ENCODE assay signal across 19 cellular contexts in genomic region chr5:167295686-167296015, GRCh38.
DNase-seq lines count a peak whose midpoint lies in the region; ATAC-seq and TF ChIP-seq lines count a peak whose summit lies in the region.
"Had no signal": no experiment of that assay in that cellular context is flagged by ENCODE, and none has a peak within 500 bp of the region (broad histone marks: within the 10 kb centered on the region; RNA-seq: fewer than 3 reads in every experiment).

No MANE protein-coding gene starts in this region.

- peaks cover 18% of the 10 kb centered on the region for H3K4me1 ChIP-seq in skeletal muscle satellite cell (ENCODE audit: control insufficient read depth, insufficient read depth, low read length)

- TF ChIP-seq CTCF in HFF-Myc (IDR thresholded peaks at IDR 0.05; ENCODE audit: low read depth, low read length, missing control alignments) (no peak), fibroblast of pulmonary artery (IDR thresholded peaks at IDR 0.05; ENCODE audit: low read length, missing control alignments) (no peak)

- H3K4me2 ChIP-seq in skeletal muscle satellite cell (ENCODE audit: low read length): peak overlapping the region; percentile 75

- H3K9me3 ChIP-seq in skeletal muscle satellite cell (replicated peaks; ENCODE audit: low read length): no peaks in the 10 kb centered on the region
- H3K9me3 ChIP-seq: gastroesophageal sphincter had no signal

- H3K4me3 ChIP-seq in HFF-Myc (replicated peaks; ENCODE audit: low read depth, low read length): 0 out of 2 replicates have a peak overlapping the region, but pooled peaks have one; percentile 2
- no peak overlapping the region for H3K4me3 ChIP-seq in fibroblast of pulmonary artery (replicated peaks; ENCODE audit: low read depth, low read length)
- H3K4me3 ChIP-seq in skeletal muscle satellite cell (ENCODE audit: low read length): no peak overlapping the region
- H3K4me3 ChIP-seq: coronary artery, gastroesophageal sphincter had no signal

- H3K9ac ChIP-seq in skeletal muscle satellite cell (ENCODE audit: low read depth, low read length): no peak overlapping the region

- DNase-seq in HFF-Myc (ENCODE audit: extremely low read depth, low read depth) (no peak), SW480 (ENCODE audit: low spot score) (peak; percentile 73), fibroblast of pulmonary artery (ENCODE audit: low read depth) (peak; percentile 35), left lobe of liver (ENCODE audit: low spot score) (no peak), COLO668 (lab: John Stamatoyannopoulos, UW; ENCODE audit: unreplicated experiment) (no peak)
- DNase-seq: CD8-positive, alpha-beta memory T cell; naive B cell; NCI-H2171; NK-92 treated with Interleukin-12 subunit alpha and Interleukin-12 subunit beta, amount 100 ng/mL, for 24 hours; retina; stimulated activated CD4-positive, alpha-beta T cell treated with anti-CD3 and anti-CD28 coated beads, Interleukin-4, amount 100 ng/mL, for 4 hours; stimulated activated naive CD4-positive, alpha-beta T cell treated with Interleukin-2 at 50 U/mL for 16 hours; WERI-Rb-1 had no signal

- no peaks in the 10 kb centered on the region for H3K27me3 ChIP-seq in skeletal muscle satellite cell (ENCODE audit: control insufficient read depth, insufficient read depth, low read length)
- H3K27me3 ChIP-seq: gastroesophageal sphincter had no signal

- ATAC-seq in HG03196 (IDR thresholded peaks at IDR 0.05; ENCODE audit: unreplicated experiment) (no peak), HG03045 (IDR thresholded peaks at IDR 0.05; ENCODE audit: unreplicated experiment) (no peak), left lobe of liver (no peak)
- ATAC-seq: activated naive CD4-positive, alpha-beta T cell treated with anti-CD3 and anti-CD28 coated beads, Interleukin-2, amount 50 U/mL, for 72 hours; gastroesophageal sphincter had no signal

- H3K36me3 ChIP-seq in skeletal muscle satellite cell (ENCODE audit: insufficient read depth, low read length): no peaks in the 10 kb centered on the region
- H3K36me3 ChIP-seq: gastroesophageal sphincter, WERI-Rb-1 had no signal

Comparison
In these comparisons a context has a peak if more than half of its experiments do, and no peak if none do; other contexts are left out.
1. DNase-seq: peak in SW480 (single experiment) and fibroblast of pulmonary artery (single experiment); none in HFF-Myc (single experiment), left lobe of liver (single experiment) and COLO668 (single experiment).